ENCODE assay signal across 8 cellular contexts in the genomic region with DNA sequence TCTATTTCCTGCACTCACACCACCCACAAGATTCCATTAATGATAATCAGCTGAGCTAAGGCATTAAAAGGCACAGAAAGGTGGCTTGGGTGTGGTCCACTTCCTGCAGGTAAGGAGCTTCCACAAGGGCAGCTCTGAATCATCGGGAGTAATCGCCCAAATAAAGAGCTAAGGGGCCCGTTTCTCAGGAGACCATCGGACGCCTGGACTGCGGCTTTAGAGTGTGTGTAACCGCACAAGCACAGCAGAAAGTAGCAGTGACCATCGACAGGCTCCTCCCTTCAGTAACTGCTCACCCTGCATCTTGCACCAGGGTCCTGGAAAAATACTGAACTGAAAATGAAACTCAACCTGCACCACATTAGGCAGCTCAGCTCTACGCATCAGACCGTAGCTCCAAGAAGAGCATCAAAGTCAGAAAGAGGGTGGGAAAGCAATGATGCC. TPM values are rescaled to one million over a fixed set of nuclear protein-coding genes. Genes with fewer than 3 reads are reported as not detected.
DNase-seq lines count a peak whose midpoint lies in the region; ATAC-seq and TF ChIP-seq lines count a peak whose summit lies in the region.

No MANE protein-coding gene starts in this region.

- peak overlapping the region; percentile 83 for H3K4me2 ChIP-seq in osteoblast (ENCODE audit: insufficient read depth, low read length)

- H3K4me3 ChIP-seq in epithelial cell of esophagus (ENCODE audit: low read length) (peak overlapping the region; percentile 33), osteoblast (ENCODE audit: insufficient read depth, low read length) (peak overlapping the region; percentile 62), SJCRH30 (no peak overlapping the region), endodermal cell (ENCODE audit: low read length) (no peak overlapping the region)

- peak; percentile 84 for ATAC-seq in GM19452 (IDR thresholded peaks at IDR 0.05; ENCODE audit: unreplicated experiment)
- ATAC-seq in HG03432 (IDR thresholded peaks at IDR 0.05; ENCODE audit: unreplicated experiment), result peak; percentile 83
- ATAC-seq in T-helper 17 cell, result peak; percentile 52

- peaks cover 100% of the 10 kb centered on the region for H3K79me2 ChIP-seq in osteoblast (ENCODE audit: insufficient read depth, low read length)

- H3K27me3 Mint-ChIP-seq in T-helper 17 cell (no peaks in the 10 kb centered on the region), endodermal cell (ENCODE audit: insufficient read depth) (no peaks in the 10 kb centered on the region)

- no peaks in the 10 kb centered on the region for H3K9me3 ChIP-seq in T-helper 17 cell (ENCODE audit: control insufficient read depth, low read length, poor library complexity, severe bottlenecking)
- H3K9me3 ChIP-seq in osteoblast (ENCODE audit: low read depth, low read length), result no peaks in the 10 kb centered on the region
- H3K9me3 ChIP-seq in SJCRH30 (replicated peaks), result no peaks in the 10 kb centered on the region
- H3K9me3 ChIP-seq in endodermal cell (ENCODE audit: control insufficient read depth, low read length), result no peaks in the 10 kb centered on the region

- H3K4me3 Mint-ChIP-seq in T-helper 17 cell (peak overlapping the region; percentile 95), endodermal cell (no peak overlapping the region)

- H3K9ac ChIP-seq in endodermal cell (ENCODE audit: extremely low read depth, low read length, poor library complexity, severe bottlenecking), result no peak overlapping the region

- H2AFZ ChIP-seq in osteoblast (ENCODE audit: low read length), result no peak overlapping the region

- peaks cover 64% of the 10 kb centered on the region for H4K20me1 ChIP-seq in osteoblast (ENCODE audit: insufficient read depth, low read length)

- H3K27ac ChIP-seq in osteoblast (ENCODE audit: low read depth, low read length) (peak overlapping the region; percentile 75), SJCRH30 (no peak overlapping the region), endodermal cell (ENCODE audit: low read depth, low read length) (no peak overlapping the region)

- H3K4me1 Mint-ChIP-seq in T-helper 17 cell, result peaks cover 82% of the 10 kb centered on the region
- H3K4me1 Mint-ChIP-seq in endodermal cell, result peaks cover 63% of the 10 kb centered on the region

- TF ChIP-seq CTCF in epithelial cell of esophagus (IDR thresholded peaks at IDR 0.05; ENCODE audit: insufficient read depth, low read depth, low read length, missing control alignments) (no peak), osteoblast (IDR thresholded peaks at IDR 0.05; ENCODE audit: extremely low read depth, low read depth, low read length) (no peak), endodermal cell (conservative IDR thresholded peaks at IDR 0.05) (no peak)

- peaks cover 6% of the 10 kb centered on the region for H3K36me3 ChIP-seq in osteoblast (ENCODE audit: insufficient read depth, low read length)
- peaks cover 2% of the 10 kb centered on the region; the same call in 1 of the 2 replicates for H3K36me3 ChIP-seq in SJCRH30
- peaks cover 15% of the 10 kb centered on the region for H3K36me3 ChIP-seq in endodermal cell (ENCODE audit: control insufficient read depth, insufficient read depth, low read length)

- no peaks in the 10 kb centered on the region for H3K9me3 Mint-ChIP-seq in endodermal cell

- peak; percentile 71 for DNase-seq in DMS153 treated with DMSO at 0.1 percent for 48 hours (lab: John Stamatoyannopoulos, UW; ENCODE audit: unreplicated experiment)
- DNase-seq in T-helper 17 cell, result no peak
- peak; percentile 85 for DNase-seq in epithelial cell of esophagus (ENCODE audit: low read depth)
- DNase-seq in osteoblast (ENCODE audit: insufficient read length, low spot score, missing footprints), result peak; percentile 91
- DNase-seq in SJCRH30, result no peak
- DNase-seq in endodermal cell, result no peak

- peak overlapping the region; percentile 99 for H3K27ac Mint-ChIP-seq in T-helper 17 cell
- H3K27ac Mint-ChIP-seq in endodermal cell, result no peak overlapping the region

- peaks cover 4% of the 10 kb centered on the region for H3K36me3 Mint-ChIP-seq in T-helper 17 cell (ENCODE audit: low read depth)
- H3K36me3 Mint-ChIP-seq in endodermal cell (ENCODE audit: low read depth), result peaks cover 10% of the 10 kb centered on the region

- H3K27me3 ChIP-seq in osteoblast (ENCODE audit: insufficient read depth, low read length), result no peaks in the 10 kb centered on the region
- no peaks in the 10 kb centered on the region for H3K27me3 ChIP-seq in SJCRH30
- H3K27me3 ChIP-seq in endodermal cell (ENCODE audit: control insufficient read depth, insufficient read depth, low read length, poor library complexity, severe bottlenecking), result no peaks in the 10 kb centered on the region

- H3K4me1 ChIP-seq in osteoblast (ENCODE audit: insufficient read depth, low read length) (peaks cover 62% of the 10 kb centered on the region), SJCRH30 (peaks cover 29% of the 10 kb centered on the region), endodermal cell (ENCODE audit: control insufficient read depth, insufficient read depth, low read length) (peaks cover 2% of the 10 kb centered on the region)

- 89 to 92% methylated on average over 9 to 10 of the region's 10 CpGs for WGBS in endodermal cell (ENCODE audit: insufficient coverage in 1 of 2, insufficient read length in 1 of 2), 2 experiments

RNA-seq across cellular contexts. Expression of gene STK24, which starts 6.0 kb away (rescaled TPM):
- total RNA-seq in T-helper 17 cell, result 100 to 1,000 TPM; 134 to 163 TPM
- 82.2 and 83.4 TPM in 2 replicates for total RNA-seq in osteoblast
- total RNA-seq in SJCRH30 (2014; rRNA removed; shearing (Covaris generic)), result 71.4 and 80.2 TPM in 2 replicates
- 100 to 1,000 TPM; 115 to 125 TPM for total RNA-seq in endodermal cell
- 109 TPM for polyA plus RNA-seq in endodermal cell (2013, experiment 1 of 2)
- 110 TPM for polyA plus RNA-seq in endodermal cell (2013, experiment 2 of 2)

Comparison
In these comparisons a context has a peak if more than half of its experiments do, and no peak if none do; other contexts are left out.
1. DNase-seq: peak in DMS153 treated with DMSO at 0.1 percent for 48 hours (single experiment), epithelial cell of esophagus (single experiment) and osteoblast (single experiment); none in T-helper 17 cell (0 of 3), SJCRH30 (0 of 2) and endodermal cell (single experiment).
2. H3K4me3 ChIP-seq: peak in epithelial cell of esophagus (single experiment) and osteoblast (single experiment); none in SJCRH30 (single experiment) and endodermal cell (single experiment).
3. Peak in every context shown above with its lines, with median percentiles within 50 percentile points of each other: ATAC-seq.